Comparison of ENCODE assay signal across 1 cellular context in genomic region chr1:17216078-17216477, GRCh38.
TF ChIP-seq lines count a peak whose summit lies in the region.

No MANE protein-coding gene starts in this region.

TF ChIP-seq in H1, 55 proteins besides CTCF, POLR2A, EP300 and RAD21:
- TF ChIP-seq BACH1 (IDR thresholded peaks at IDR 0.05; ENCODE audit: low read length) (no peak), ZNF274 (IDR thresholded peaks at IDR 0.05; ENCODE audit: borderline replicate concordance, extremely low read depth, low read length) (no peak), SRF (IDR thresholded peaks at IDR 0.05; ENCODE audit: low read depth, low read length) (no peak), SUZ12 (IDR thresholded peaks at IDR 0.05; ENCODE audit: low read length) (no peak), SP4 (IDR thresholded peaks at IDR 0.05; ENCODE audit: low read length) (no peak), EZH2 (IDR thresholded peaks at IDR 0.05; ENCODE audit: low read depth, low read length, severe bottlenecking) (no peak), TAF7 (optimal IDR thresholded peaks at IDR 0.05; ENCODE audit: borderline replicate concordance, low read depth, low read length) (no peak), CBX8 (IDR thresholded peaks at IDR 0.05; ENCODE audit: borderline replicate concordance, low read depth, low read length) (no peak), RXRA (IDR thresholded peaks at IDR 0.05; ENCODE audit: insufficient read depth, low read depth, low read length) (no peak), POU5F1 (IDR thresholded peaks at IDR 0.05; ENCODE audit: low read depth, low read length) (no peak), ASH2L (IDR thresholded peaks at IDR 0.05; ENCODE audit: low read length) (no peak), BRCA1 (IDR thresholded peaks at IDR 0.05; ENCODE audit: low read depth, low read length) (no peak), YY1 (IDR thresholded peaks at IDR 0.05; ENCODE audit: low read depth, low read length) (no peak)
TF ChIP-seq in H1: peak in this region for 0.
